In the genomic region with DNA sequence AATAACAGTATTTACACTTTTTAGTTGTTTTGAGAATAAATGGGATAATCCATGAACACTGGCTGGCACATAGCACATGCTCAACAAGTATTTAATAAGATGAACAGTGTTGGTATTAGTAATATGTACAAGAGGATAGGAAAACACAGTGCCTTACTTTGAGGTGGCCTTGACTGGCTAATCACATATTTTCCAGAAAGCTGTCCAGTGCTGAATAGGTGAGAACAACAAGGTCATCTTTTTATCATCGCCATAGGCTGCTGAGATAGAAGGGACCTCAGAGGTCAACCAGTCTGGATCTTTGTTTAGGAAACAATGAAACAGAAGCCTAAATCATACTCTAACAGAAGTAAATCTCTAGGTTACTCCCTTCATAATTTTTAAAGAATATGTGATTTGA, we compare ENCODE assay signal across 28 cellular contexts.
"Had no signal": no experiment of that assay in that cellular context is flagged by ENCODE, and none has a peak within 500 bp of the region (broad histone marks: within the 10 kb centered on the region; RNA-seq: fewer than 3 reads in every experiment).

No MANE protein-coding gene starts in this region.

- H3K36me3 ChIP-seq: neural progenitor cell, ovary, right lobe of liver, sigmoid colon, stomach, thoracic aorta, thyroid gland, tibial nerve, upper lobe of left lung, vagina had no signal

- ATAC-seq: psoas muscle; right cardiac atrium; stimulated activated effector memory CD8-positive, alpha-beta T cell treated with anti-CD3 and anti-CD28 coated beads, Interleukin-12 subunit alpha, Interleukin-12 subunit beta, amount 100 ng/mL, for 72 hours; stimulated activated naive B cell treated with anti-CD40 and anti-IgM and Interleukin-4, amounts not matched to agents 10 μg/mL and 1 μg/mL and 100 μg/mL, for 72 hours had no signal

- H3K27ac ChIP-seq: neural progenitor cell, ovary, parathyroid adenoma, psoas muscle, right lobe of liver, sigmoid colon, stomach, thoracic aorta, thyroid gland, tibial nerve, upper lobe of left lung, vagina had no signal

- H3K4me3 Mint-ChIP-seq: nephron; neural progenitor cell; stimulated activated effector memory CD8-positive, alpha-beta T cell treated with anti-CD3 and anti-CD28 coated beads, Interleukin-12 subunit alpha, Interleukin-12 subunit beta, amount 100 ng/mL, for 72 hours; stimulated activated naive B cell treated with anti-CD40 and anti-IgM and Interleukin-4, amounts not matched to agents 10 μg/mL and 1 μg/mL and 100 μg/mL, for 72 hours; stimulated activated naive CD8-positive, alpha-beta T cell treated with anti-CD3 and anti-CD28 coated beads, Interleukin-15, Interleukin-2, amounts not matched to agents 100 ng/mL and 50 ng/mL, for 24 hours had no signal

- H3K9me3 Mint-ChIP-seq: neural progenitor cell had no signal

- H3K79me2 ChIP-seq: parathyroid adenoma had no signal

- H2AFZ ChIP-seq: neural progenitor cell, parathyroid adenoma had no signal

- H3K27ac Mint-ChIP-seq: nephron; neural progenitor cell; progenitor cell of endocrine pancreas; stimulated activated effector memory CD8-positive, alpha-beta T cell treated with anti-CD3 and anti-CD28 coated beads, Interleukin-12 subunit alpha, Interleukin-12 subunit beta, amount 100 ng/mL, for 72 hours; stimulated activated naive B cell treated with anti-CD40 and anti-IgM and Interleukin-4, amounts not matched to agents 10 μg/mL and 1 μg/mL and 100 μg/mL, for 72 hours; stimulated activated naive CD8-positive, alpha-beta T cell treated with anti-CD3 and anti-CD28 coated beads, Interleukin-15, Interleukin-2, amounts not matched to agents 100 ng/mL and 50 ng/mL, for 24 hours had no signal

- H3K9me3 ChIP-seq: ovary, psoas muscle, sigmoid colon, thoracic aorta, thyroid gland, vagina had no signal

- H3K4me2 ChIP-seq: neural progenitor cell had no signal

- FAIRE-seq: small intestine, urothelium cell line had no signal

- H3K36me3 Mint-ChIP-seq: neural progenitor cell; stimulated activated effector memory CD8-positive, alpha-beta T cell treated with anti-CD3 and anti-CD28 coated beads, Interleukin-12 subunit alpha, Interleukin-12 subunit beta, amount 100 ng/mL, for 72 hours; stimulated activated naive B cell treated with anti-CD40 and anti-IgM and Interleukin-4, amounts not matched to agents 10 μg/mL and 1 μg/mL and 100 μg/mL, for 72 hours had no signal

- H3K27me3 ChIP-seq: neural progenitor cell, ovary, right lobe of liver, sigmoid colon, stomach, thyroid gland, tibial nerve, upper lobe of left lung, vagina had no signal

- H3K9ac ChIP-seq: neural progenitor cell, parathyroid adenoma had no signal

- H3K4me1 ChIP-seq: neural progenitor cell, parathyroid adenoma, psoas muscle, right lobe of liver, sigmoid colon, stomach, thyroid gland, tibial nerve, upper lobe of left lung, vagina had no signal

- H3K4me1 Mint-ChIP-seq: nephron; neural progenitor cell; stimulated activated effector memory CD8-positive, alpha-beta T cell treated with anti-CD3 and anti-CD28 coated beads, Interleukin-12 subunit alpha, Interleukin-12 subunit beta, amount 100 ng/mL, for 72 hours; stimulated activated naive B cell treated with anti-CD40 and anti-IgM and Interleukin-4, amounts not matched to agents 10 μg/mL and 1 μg/mL and 100 μg/mL, for 72 hours had no signal

- H3K4me3 ChIP-seq: neural progenitor cell, ovary, psoas muscle, right lobe of liver, sigmoid colon, stomach, thoracic aorta, thyroid gland, tibial nerve, upper lobe of left lung, vagina had no signal

- DNase-seq: occipital lobe; ovary; posterior cingulate gyrus; psoas muscle; right cardiac atrium; right lobe of liver; sigmoid colon; small intestine; stimulated activated CD4-positive, alpha-beta T cell treated with anti-CD3 and anti-CD28 coated beads, Interleukin-15, amount 100 ng/mL, for 24 hours; stimulated activated CD4-positive, alpha-beta T cell treated with anti-CD3 and anti-CD28 coated beads, Interleukin-2, amount 100 ng/mL, for 24 hours; stimulated activated CD4-positive, alpha-beta T cell treated with anti-CD3 and anti-CD28 coated beads, Interleukin-2, amount 100 ng/mL, for 48 hours; stimulated activated CD4-positive, alpha-beta T cell treated with anti-CD3 and anti-CD28 coated beads, Interleukin-4, amount 100 ng/mL, for 24 hours; stimulated activated naive B cell treated with anti-CD40 and anti-IgM and Interleukin-4, amounts not matched to agents 10 μg/mL and 1 μg/mL and 100 μg/mL, for 72 hours; stimulated activated naive CD4-positive, alpha-beta T cell treated with Interleukin-2 at 50 U/mL for 16 hours; stomach; thyroid gland; trophoblast cell; upper lobe of left lung had no signal
